In genomic region chr5:84885479-84886258, GRCh38 we compare ENCODE assay signal across 20 cellular contexts.
DNase-seq lines count a peak whose midpoint lies in the region; ATAC-seq, FAIRE-seq and TF ChIP-seq lines count a peak whose summit lies in the region.
"Had no signal": no experiment of that assay in that cellular context is flagged by ENCODE, and none has a peak within 500 bp of the region (broad histone marks: within the 10 kb centered on the region; RNA-seq: fewer than 3 reads in every experiment).

No MANE protein-coding gene starts in this region.

- H3K4me1 ChIP-seq in adipocyte (ENCODE audit: control insufficient read depth, insufficient read depth, low read length) = peaks cover 3% of the 10 kb centered on the region
- no peaks in the 10 kb centered on the region for H3K4me1 ChIP-seq in mesendoderm (ENCODE audit: control insufficient read depth, low read depth, low read length)
- H3K4me1 ChIP-seq: gastroesophageal sphincter, upper lobe of right lung had no signal

- H3K9me3 ChIP-seq in adipocyte (ENCODE audit: control insufficient read depth, low read length) = no peaks in the 10 kb centered on the region
- H3K9me3 ChIP-seq: upper lobe of right lung had no signal

- H4K8ac ChIP-seq in mesendoderm (ENCODE audit: low read depth, low read length) = no peak overlapping the region

- H3K18ac ChIP-seq in mesendoderm (ENCODE audit: low read length) = no peak overlapping the region

- WGBS in mesendoderm (ENCODE audit: extremely low coverage, insufficient coverage, low lambda C conversion rate) = no CpG with 5 or more reads among the region's 1 CpG

- no peak overlapping the region for H4K5ac ChIP-seq in mesendoderm (ENCODE audit: low read length)

- no peak overlapping the region for H2AK5ac ChIP-seq in mesendoderm (ENCODE audit: low read length)

- no peak for TF ChIP-seq POLR2A in H54 (IDR thresholded peaks at IDR 0.05; ENCODE audit: low read depth, low read length)

- H3K56ac ChIP-seq in mesendoderm (ENCODE audit: low read length) = no peak overlapping the region

- no peak for TF ChIP-seq CTCF in fibroblast of mammary gland (conservative IDR thresholded peaks at IDR 0.05; ENCODE audit: control insufficient read depth, insufficient read depth, low read depth, low read length)

- no peaks in the 10 kb centered on the region for H3K27me3 ChIP-seq in adipocyte (replicated peaks; ENCODE audit: control insufficient read depth, insufficient read depth, low read length)
- no peaks in the 10 kb centered on the region for H3K27me3 ChIP-seq in mesendoderm (ENCODE audit: insufficient read depth, low read length, poor library complexity)
- H3K27me3 ChIP-seq: dorsolateral prefrontal cortex, gastroesophageal sphincter, upper lobe of right lung had no signal

- H3K23ac ChIP-seq in mesendoderm (ENCODE audit: low read length) = no peak overlapping the region

- FAIRE-seq in H54 (lab: Jason Lieb, UNC) (peak; percentile 79), urothelium cell line (lab: Jason Lieb, UNC) (no peak)
- FAIRE-seq: HepG2 had no signal

- H2BK120ac ChIP-seq in mesendoderm (ENCODE audit: low read depth, low read length) = no peak overlapping the region

- no peak overlapping the region for H3K4ac ChIP-seq in mesendoderm (ENCODE audit: low read depth, low read length)

- no peaks in the 10 kb centered on the region for H3K79me2 ChIP-seq in mesendoderm (ENCODE audit: control insufficient read depth, insufficient read depth, low read length)

- no peak overlapping the region for H3K27ac ChIP-seq in mesendoderm (ENCODE audit: low read depth, low read length)
- H3K27ac ChIP-seq: gastroesophageal sphincter, PC-9, upper lobe of right lung had no signal

- no peak overlapping the region for H2BK5ac ChIP-seq in mesendoderm (ENCODE audit: low read length)

- no peak overlapping the region for H3K4me3 ChIP-seq in adipocyte (ENCODE audit: low read length)
- no peak overlapping the region for H3K4me3 ChIP-seq in fibroblast of mammary gland (ENCODE audit: control insufficient read depth, low read depth, low read length)
- H3K4me3 ChIP-seq in mesendoderm (ENCODE audit: low read length) = no peak overlapping the region
- H3K4me3 ChIP-seq: dorsolateral prefrontal cortex, gastroesophageal sphincter, PC-9, upper lobe of right lung had no signal

- no peaks in the 10 kb centered on the region for H3K79me1 ChIP-seq in mesendoderm (ENCODE audit: low read length)

- no peak for ATAC-seq in HG03571 (IDR thresholded peaks at IDR 0.05; ENCODE audit: unreplicated experiment)
- ATAC-seq: activated CD4-positive, CD25-positive, alpha-beta regulatory T cell treated with anti-CD3 and anti-CD28 coated beads, Interleukin-2, amount 50 U/mL, for 24 hours; gastroesophageal sphincter; HepG2; upper lobe of right lung had no signal

- no peak overlapping the region for H2BK15ac ChIP-seq in mesendoderm (replicated peaks; ENCODE audit: low read depth)

- no peak for DNase-seq in H54 (ENCODE audit: insufficient read length, low spot score)
- peak; percentile 81 for DNase-seq in adipocyte (ENCODE audit: low read depth)
- DNase-seq in fibroblast of mammary gland (ENCODE audit: low read depth) = peak; percentile 51
- peak; percentile 30 for DNase-seq in mesendoderm
- DNase-seq in NCI-H146 (lab: John Stamatoyannopoulos, UW) = no peak
- DNase-seq in NCI-H2227 (lab: John Stamatoyannopoulos, UW; ENCODE audit: unreplicated experiment) = no peak
- no peak for DNase-seq in urothelium cell line (ENCODE audit: low spot score)
- DNase-seq: activated naive CD8-positive, alpha-beta T cell treated with anti-CD3 and anti-CD28 coated beads for 36 hours; kidney; naive B cell; NCI-H1105 treated with DMSO at 0.1 percent for 48 hours; PC-9; retina; stimulated activated CD4-positive, alpha-beta T cell treated with anti-CD3 and anti-CD28 coated beads, Interleukin-4, amount 100 ng/mL, for 1 hour; upper lobe of right lung had no signal

- H3K36me3 ChIP-seq in adipocyte (ENCODE audit: control insufficient read depth, insufficient read depth, low read length, severe bottlenecking) (no peaks in the 10 kb centered on the region), mesendoderm (ENCODE audit: control insufficient read depth, insufficient read depth, low read length) (no peaks in the 10 kb centered on the region)
- H3K36me3 ChIP-seq: gastroesophageal sphincter, upper lobe of right lung had no signal

- H3K9ac ChIP-seq in adipocyte (ENCODE audit: low read length) (no peak overlapping the region), mesendoderm (ENCODE audit: low read length) (no peak overlapping the region)

- no peak overlapping the region for H3K4me2 ChIP-seq in mesendoderm (ENCODE audit: low read length)
- H3K4me2 ChIP-seq: PC-9 had no signal

Comparison
In these comparisons a context has a peak if more than half of its experiments do, and no peak if none do; other contexts are left out.
1. DNase-seq: peak in adipocyte (single experiment), fibroblast of mammary gland (single experiment) and mesendoderm (single experiment); none in H54 (single experiment), NCI-H146 (single experiment), NCI-H2227 (single experiment) and urothelium cell line (single experiment).